29 cellular contexts compared by ENCODE assay signal in genomic region chr12:49680075-49680474, GRCh38.
"Had no signal": no experiment of that assay in that cellular context is flagged by ENCODE, and none has a peak within 500 bp of the region (broad histone marks: within the 10 kb centered on the region; RNA-seq: fewer than 3 reads in every experiment).

No MANE protein-coding gene starts in this region.

- H2AFZ ChIP-seq: PC-9 had no signal

- H3K36me3 ChIP-seq: adrenal gland, breast epithelium had no signal

- H3K27ac Mint-ChIP-seq: activated CD4-positive, alpha-beta T cell treated with anti-CD3 and anti-CD28 coated beads, Interleukin-2, amount 10 ng/mL, durations not matched to agents 24 days and 14 days; activated CD8-positive, alpha-beta T cell treated with anti-CD3 and anti-CD28 coated beads for 36 hours; activated naive CD4-positive, alpha-beta T cell treated with anti-CD3 and anti-CD28 coated beads, Interleukin-2, amount 50 U/mL, for 72 hours; activated T-cell treated with anti-CD3 and anti-CD28 coated beads, Interleukin-2, amount 50 U/mL, for 24 hours; activated T-helper 2 cell treated with anti-CD3 and anti-CD28 coated beads, Interferon-gamma antibody, Interleukin-2, Interleukin-4, amounts not matched to agents 10 μg/mL and 5 μg/mL and 100 μg/mL, durations not matched to agents 14 hours and 24 hours and 36 hours; T-cell; T-helper 17 cell had no signal

- H3K4me2 ChIP-seq: PC-9 had no signal

- H3K36me3 Mint-ChIP-seq: activated naive CD4-positive, alpha-beta T cell treated with anti-CD3 and anti-CD28 coated beads, Interleukin-2, amount 50 U/mL, for 72 hours; T-cell had no signal

- H3K4me3 ChIP-seq: adrenal gland, body of pancreas, breast epithelium, PC-9 had no signal

- H3K27me3 Mint-ChIP-seq: activated CD4-positive, alpha-beta T cell treated with anti-CD3 and anti-CD28 coated beads, Interleukin-2, amount 10 ng/mL, durations not matched to agents 24 days and 14 days; activated CD8-positive, alpha-beta T cell treated with anti-CD3 and anti-CD28 coated beads for 36 hours; activated T-cell treated with anti-CD3 and anti-CD28 coated beads, Interleukin-2, amount 50 U/mL, for 24 hours; T-cell; T-helper 17 cell had no signal

- ATAC-seq: activated CD8-positive, alpha-beta T cell treated with anti-CD3 and anti-CD28 coated beads for 36 hours; activated naive CD4-positive, alpha-beta T cell treated with anti-CD3 and anti-CD28 coated beads, Interleukin-2, amount 50 U/mL, for 72 hours; body of pancreas; Right ventricle myocardium inferior; SK-N-SH treated with all-trans-retinoic acid at 6 μM for 48 hours; T-cell; T-helper 17 cell had no signal

- H3K4me3 Mint-ChIP-seq: activated CD4-positive, alpha-beta T cell treated with anti-CD3 and anti-CD28 coated beads, Interleukin-2, amount 10 ng/mL, durations not matched to agents 24 days and 14 days; activated CD8-positive, alpha-beta T cell treated with anti-CD3 and anti-CD28 coated beads for 36 hours; activated T-cell treated with anti-CD3 and anti-CD28 coated beads, Interleukin-2, amount 50 U/mL, for 24 hours; T-cell; T-helper 17 cell had no signal

- H3K9me3 Mint-ChIP-seq: activated CD4-positive, alpha-beta T cell treated with anti-CD3 and anti-CD28 coated beads, Interleukin-2, amount 10 ng/mL, durations not matched to agents 24 days and 14 days; activated CD8-positive, alpha-beta T cell treated with anti-CD3 and anti-CD28 coated beads for 36 hours; activated naive CD4-positive, alpha-beta T cell treated with anti-CD3 and anti-CD28 coated beads, Interleukin-2, amount 50 U/mL, for 72 hours; activated T-cell treated with anti-CD3 and anti-CD28 coated beads, Interleukin-2, amount 50 U/mL, for 24 hours; activated T-helper 2 cell treated with anti-CD3 and anti-CD28 coated beads, Interferon-gamma antibody, Interleukin-2, Interleukin-4, amounts not matched to agents 10 μg/mL and 5 μg/mL and 100 μg/mL, durations not matched to agents 14 hours and 24 hours and 36 hours; T-cell had no signal

- H3K9me3 ChIP-seq: adrenal gland, body of pancreas, breast epithelium had no signal

- H3K27ac ChIP-seq: adrenal gland, body of pancreas, breast epithelium, PC-9, RWPE1, VCaP had no signal

- H3K27me3 ChIP-seq: adrenal gland, body of pancreas, breast epithelium had no signal

- DNase-seq: activated CD4-positive, alpha-beta T cell treated with anti-CD3 and anti-CD28 coated beads, Interleukin-2, amount 10 ng/mL, durations not matched to agents 24 days and 14 days; activated CD4-positive, alpha-beta T cell treated with anti-CD3 and anti-CD28 coated beads, Interleukin-2, amount 50 U/mL, for 4 hours; activated CD8-positive, alpha-beta T cell treated with anti-CD3 and anti-CD28 coated beads for 36 hours; activated gamma-delta T cell; activated naive CD4-positive, alpha-beta T cell treated with Interleukin-2 at 50 U/mL for 16 hours; activated T-cell treated with anti-CD3 and anti-CD28 coated beads, Interleukin-2, amount 50 U/mL, for 24 hours; adrenal gland; body of pancreas; Karpas-422; NCI-H1105 treated with DMSO at 0.1 percent for 48 hours; NCI-H1436; NCI-H1694; NCI-H1930; NCI-H345; NCI-H524 treated with DMSO at 0.1 percent for 48 hours; NCI-H748 treated with DMSO at 0.1 percent for 48 hours; NK-92 treated with Interleukin-12 subunit alpha and Interleukin-12 subunit beta, amount 100 ng/mL, for 24 hours; PC-9; SIG-M5; T-cell; T-helper 17 cell; T-helper 9 cell had no signal
